ENCODE assay signal across 8 cellular contexts in genomic region chr1:155227261-155228095, GRCh38. TPM values are rescaled to one million over a fixed set of nuclear protein-coding genes. Genes with fewer than 3 reads are reported as not detected.
DNase-seq lines count a peak whose midpoint lies in the region; ATAC-seq, FAIRE-seq and TF ChIP-seq lines count a peak whose summit lies in the region.

No MANE protein-coding gene starts in this region.

- FAIRE-seq in small intestine (lab: Jason Lieb, UNC): no peak

- H3K27me3 ChIP-seq in breast epithelium (no peaks in the 10 kb centered on the region), small intestine (ENCODE audit: control insufficient read depth in 2 of 2, insufficient read depth in 2 of 2, low read length in 2 of 2) (no peaks in the 10 kb centered on the region)

- no peaks in the 10 kb centered on the region for H3K36me3 ChIP-seq in breast epithelium
- H3K36me3 ChIP-seq in small intestine (ENCODE audit: control insufficient read depth in 2 of 2, insufficient read depth in 2 of 2, low read length in 2 of 2): no peaks in the 10 kb centered on the region

- intact Hi-C loops in breast epithelium (cut with DNase I; ENCODE audit: low total_unique reads): no loop called here

- 1 to 3% (median 2%) methylated on average over 41 to 42 of the region's 42 CpGs for WGBS in small intestine, 3 donors

- peak overlapping the region; percentile 82 for H3K27ac ChIP-seq in VCaP
- H3K27ac ChIP-seq in breast epithelium: peak overlapping the region; percentile 88 to 89
- H3K27ac ChIP-seq in small intestine (ENCODE audit: low read depth in 1 of 2, low read length in 1 of 2): peak overlapping the region; percentile 70 to 90

- peak; percentile 52 for TF ChIP-seq POLR2A in breast epithelium (IDR thresholded peaks at IDR 0.05)

- H3K4me3 ChIP-seq in AG04449 (ENCODE audit: low read depth, low read length) (peak overlapping the region; percentile 77), breast epithelium (peak overlapping the region; percentile 57 to 75 (median 65)), small intestine (ENCODE audit: low read depth in 1 of 2, low read length in 2 of 2) (peak overlapping the region; percentile 17 to 56)

- H3K9me3 ChIP-seq in breast epithelium (no peaks in the 10 kb centered on the region), small intestine (ENCODE audit: control insufficient read depth, low read depth) (no peaks in the 10 kb centered on the region)

- ATAC-seq in GM18873 (IDR thresholded peaks at IDR 0.05; ENCODE audit: low FRiP score, unreplicated experiment) (peak; percentile 92), HG03135 (IDR thresholded peaks at IDR 0.05; ENCODE audit: unreplicated experiment) (peak; percentile 90)

- H3K4me1 ChIP-seq in breast epithelium (no peaks in the 10 kb centered on the region), small intestine (ENCODE audit: control insufficient read depth in 2 of 2, insufficient read depth in 1 of 2, low read depth in 1 of 2, low read length in 1 of 2) (no peaks in the 10 kb centered on the region)

- CTCF ChIA-PET in AG04449 (lab: Yijun Ruan, JAX): interaction anchor here (0.9 to 8.0 kb wide), 13 partner anchors 14 to 136 kb away, joined by 3 to 139 read pairs (median 6); partner anchors contain the start of genes KRTCAP2, MTX1, THBS3 and TRIM46

- TF ChIP-seq CTCF in AG04449 (IDR thresholded peaks at IDR 0.05; ENCODE audit: insufficient read depth, low read length, missing control alignments) (no peak), VCaP (conservative IDR thresholded peaks at IDR 0.05) (no peak), breast epithelium (IDR thresholded peaks at IDR 0.05) (no peak)

- POLR2A ChIA-PET in AG04449 (lab: Yijun Ruan, JAX): interaction anchor here (1.2 to 1.8 kb wide), 4 partner anchors 16 to 33 kb away, joined by 4 to 8 read pairs (median 6); partner anchors contain the start of gene THBS3

- DNase-seq in AG04449 (ENCODE audit: low read depth, low spot score): peak; percentile 94
- peak; percentile 98 for DNase-seq in NCI-H2196 (lab: John Stamatoyannopoulos, UW; ENCODE audit: unreplicated experiment)
- peak; percentile 97 to 99 for DNase-seq in breast epithelium (ENCODE audit: low spot score in 2 of 2)
- peak; percentile 100 for DNase-seq in iPS-NIHi11 (ENCODE audit: low spot score)
- DNase-seq in small intestine: peak; percentile 100

RNA-seq across cellular contexts. Expression of gene MTX1, which starts 19.0 kb away (rescaled TPM):
- 10 to 100 TPM; 41.1 to 50.8 (median 44.8) TPM for total RNA-seq in breast epithelium
- 10 to 100 TPM; 44.9 to 72.2 (median 53.9) TPM for polyA plus RNA-seq in small intestine

RNA-seq across cellular contexts. Expression of gene THBS3, which starts 19.8 kb away (rescaled TPM):
- total RNA-seq in breast epithelium: 10 to 100 TPM; 17.3 to 27.5 (median 25.9) TPM
- 10 to 100 TPM; 11.3 to 15.9 (median 13.8) TPM for polyA plus RNA-seq in small intestine

RNA-seq across cellular contexts. Expression of gene ENTREP3, which starts 27.8 kb away (rescaled TPM):
- total RNA-seq in breast epithelium: 10 to 100 TPM in 2 of 3 donors, 1 to 10 TPM in 1; 8.2 to 12.1 (median 10.2) TPM
- 10 to 100 TPM; 14.3 to 21.3 (median 15.2) TPM for polyA plus RNA-seq in small intestine

RNA-seq across cellular contexts. Expression of gene SCAMP3, which starts 34.7 kb away (rescaled TPM):
- 10 to 100 TPM; 64.9 to 72.0 (median 68.3) TPM for total RNA-seq in breast epithelium
- polyA plus RNA-seq in small intestine: 10 to 100 TPM; 32.7 to 61.8 (median 49.7) TPM

RNA-seq across cellular contexts. Expression of gene CLK2, which starts 45.8 kb away (rescaled TPM):
- total RNA-seq in breast epithelium: 10 to 100 TPM; 29.1 to 53.4 (median 48.7) TPM
- 10 to 100 TPM; 27.0 to 41.6 (median 33.8) TPM for polyA plus RNA-seq in small intestine

Comparison
In these comparisons a context has a peak if more than half of its experiments do, and no peak if none do; other contexts are left out.
1. Peak in every context shown above with its lines: DNase-seq, ATAC-seq, H3K4me3 ChIP-seq and H3K27ac ChIP-seq.